ENCODE assay signal across 21 cellular contexts in genomic region chr14:56135001-56135400, GRCh38. TPM values are rescaled to one million over a fixed set of nuclear protein-coding genes. Genes with fewer than 3 reads are reported as not detected.
A peak's percentile ranks its signal among the peaks of the same experiment; 100 is the strongest.
DNase-seq lines count a peak whose midpoint lies in the region; ATAC-seq and TF ChIP-seq lines count a peak whose summit lies in the region.
"Had no signal": no experiment of that assay in that cellular context is flagged by ENCODE, and none has a peak within 500 bp of the region (broad histone marks: within the 10 kb centered on the region; RNA-seq: fewer than 3 reads in every experiment).

No MANE protein-coding gene starts in this region.

- H3K36me3 ChIP-seq in gastroesophageal sphincter = no peaks in the 10 kb centered on the region
- H3K36me3 ChIP-seq: ovary had no signal

- 78 to 86% methylated on average over 5 of the region's 5 CpGs for WGBS in gastroesophageal sphincter (ENCODE audit: low coverage in 1 of 2), 2 donors

- H3K4me3 ChIP-seq in gastroesophageal sphincter = no peak overlapping the region
- H3K4me3 ChIP-seq: ovary had no signal

- H3K9me3 Mint-ChIP-seq in brain = no peaks in the 10 kb centered on the region
- no peaks in the 10 kb centered on the region for H3K9me3 Mint-ChIP-seq in nephron progenitor cell
- H3K9me3 Mint-ChIP-seq: CD4-positive, alpha-beta memory T cell; naive thymus-derived CD8-positive, alpha-beta T cell; stimulated activated effector memory CD8-positive, alpha-beta T cell treated with anti-CD3 and anti-CD28 coated beads, Interleukin-12 subunit alpha, Interleukin-12 subunit beta, amount 100 ng/mL, for 72 hours; T-helper 1 cell treated with Interleukin-12 subunit alpha and Interleukin-12 subunit beta and Interleukin-4 antibody, amounts not matched to agents 30 μg/mL and 1 μg/mL, for 36 hours had no signal

- H3K36me3 Mint-ChIP-seq in brain (no peaks in the 10 kb centered on the region), nephron progenitor cell (ENCODE audit: low read depth) (no peaks in the 10 kb centered on the region)
- H3K36me3 Mint-ChIP-seq: CD4-positive, alpha-beta memory T cell; naive thymus-derived CD8-positive, alpha-beta T cell had no signal

- H3K27me3 ChIP-seq in gastroesophageal sphincter = no peaks in the 10 kb centered on the region
- H3K27me3 ChIP-seq: ovary had no signal

- H3K27me3 Mint-ChIP-seq in brain = peaks cover 2% of the 10 kb centered on the region
- H3K27me3 Mint-ChIP-seq in nephron progenitor cell (ENCODE audit: low read depth, poor library complexity) = no peaks in the 10 kb centered on the region

- no peak for TF ChIP-seq POLR2A in gastroesophageal sphincter (IDR thresholded peaks at IDR 0.05)

- H3K27ac Mint-ChIP-seq in brain (peak overlapping the region in 3 of 5 experiments; percentile 15 to 91 (median 89)), nephron progenitor cell (peak overlapping the region; percentile 31)
- H3K27ac Mint-ChIP-seq: CD4-positive, alpha-beta memory T cell; naive thymus-derived CD8-positive, alpha-beta T cell; stimulated activated effector memory CD8-positive, alpha-beta T cell treated with anti-CD3 and anti-CD28 coated beads, Interleukin-12 subunit alpha, Interleukin-12 subunit beta, amount 100 ng/mL, for 72 hours; T-helper 1 cell treated with Interleukin-12 subunit alpha and Interleukin-12 subunit beta and Interleukin-4 antibody, amounts not matched to agents 30 μg/mL and 1 μg/mL, for 36 hours had no signal

- DNase-seq in DMS 273 (lab: John Stamatoyannopoulos, UW; ENCODE audit: unreplicated experiment) = peak; percentile 86
- DNase-seq in NCI-H524 (lab: John Stamatoyannopoulos, UW) = peak; percentile 78 to 93
- DNase-seq in nephron progenitor cell = no peak
- no peak for DNase-seq in COLO668 (lab: John Stamatoyannopoulos, UW; ENCODE audit: unreplicated experiment)
- no peak for DNase-seq in DMS153 treated with DMSO at 0.1 percent for 48 hours (lab: John Stamatoyannopoulos, UW; ENCODE audit: unreplicated experiment)
- no peak for DNase-seq in T1000 (lab: John Stamatoyannopoulos, UW)
- DNase-seq: activated CD4-positive, alpha-beta T cell treated with anti-CD3 and anti-CD28 coated beads, Interleukin-2, amount 50 U/mL, for 48 hours; activated effector memory CD4-positive, alpha-beta T cell treated with anti-CD3 and anti-CD28 coated beads, Interleukin-2, amount 50 U/mL, for 16 hours; CD4-positive, alpha-beta memory T cell; DMS79 treated with DMSO at 0.1 percent for 48 hours; erythroblast; MM.1S; naive thymus-derived CD8-positive, alpha-beta T cell; NCI-H1694; NCI-H446 treated with DMSO at 0.1 percent for 48 hours; SHP77 had no signal

- H3K4me3 Mint-ChIP-seq in brain = peak overlapping the region in 2 of 5 experiments; percentile 57 to 70
- no peak overlapping the region for H3K4me3 Mint-ChIP-seq in nephron progenitor cell
- H3K4me3 Mint-ChIP-seq: naive thymus-derived CD8-positive, alpha-beta T cell; stimulated activated effector memory CD8-positive, alpha-beta T cell treated with anti-CD3 and anti-CD28 coated beads, Interleukin-12 subunit alpha, Interleukin-12 subunit beta, amount 100 ng/mL, for 72 hours; T-helper 1 cell treated with Interleukin-12 subunit alpha and Interleukin-12 subunit beta and Interleukin-4 antibody, amounts not matched to agents 30 μg/mL and 1 μg/mL, for 36 hours had no signal

- H3K9me3 ChIP-seq in gastroesophageal sphincter = no peaks in the 10 kb centered on the region
- H3K9me3 ChIP-seq: ovary had no signal

- no peak for TF ChIP-seq EP300 in gastroesophageal sphincter (IDR thresholded peaks at IDR 0.05)

- H3K4me1 Mint-ChIP-seq in brain (peaks cover 94% of the 10 kb centered on the region), nephron progenitor cell (peaks cover 85% of the 10 kb centered on the region)

- H3K4me1 ChIP-seq in gastroesophageal sphincter = peaks cover 0 to 43% (median 12%) of the 10 kb centered on the region in 3 donors

- ATAC-seq in gastroesophageal sphincter = no peak
- ATAC-seq: naive thymus-derived CD8-positive, alpha-beta T cell; stimulated activated effector memory CD8-positive, alpha-beta T cell treated with anti-CD3 and anti-CD28 coated beads, Interleukin-12 subunit alpha, Interleukin-12 subunit beta, amount 100 ng/mL, for 72 hours had no signal

- H3K27ac ChIP-seq in gastroesophageal sphincter = no peak overlapping the region
- H3K27ac ChIP-seq: ovary had no signal

- no peak for TF ChIP-seq CTCF in brain (conservative IDR thresholded peaks at IDR 0.05)
- TF ChIP-seq CTCF in nephron progenitor cell (IDR thresholded peaks at IDR 0.05) = no peak
- no peak for TF ChIP-seq CTCF in gastroesophageal sphincter (IDR thresholded peaks at IDR 0.05)

RNA-seq across cellular contexts. Expression of gene PELI2, which starts 16.8 kb away (rescaled TPM):
- polyA plus RNA-seq in brain (ENCODE audit: insufficient read depth, low read depth, low replicate concordance) = 5.8 TPM
- 10 to 100 TPM; 10.5 to 30.0 (median 12.3) TPM for total RNA-seq in gastroesophageal sphincter

Comparison
In these comparisons a context has a peak if more than half of its experiments do, and no peak if none do; other contexts are left out.
1. DNase-seq: peak in DMS 273 (single experiment) and NCI-H524 (2 of 2); none in nephron progenitor cell (single experiment), COLO668 (single experiment), DMS153 treated with DMSO at 0.1 percent for 48 hours (single experiment) and T1000 (single experiment).